Comparison of ENCODE assay signal across 20 cellular contexts in the genomic region with DNA sequence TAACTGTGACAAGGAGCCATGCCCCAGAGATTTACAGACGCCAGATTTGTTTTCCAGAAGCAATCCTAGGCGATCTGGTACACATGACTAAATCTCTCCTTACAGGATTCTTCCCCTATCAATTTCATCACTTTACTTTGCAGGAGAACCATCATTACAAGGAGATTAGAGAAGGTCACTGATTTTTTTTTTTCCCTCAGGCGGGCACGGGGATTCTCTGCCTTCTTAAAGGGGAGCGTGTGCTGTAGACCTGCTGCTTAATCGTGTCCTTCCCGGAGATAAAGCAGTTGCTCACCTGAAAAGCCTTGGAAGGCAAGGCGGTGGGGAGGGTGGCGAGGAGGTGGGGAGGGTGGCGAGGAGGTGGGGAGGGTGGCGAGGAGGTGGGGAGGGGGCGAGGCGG. TPM values are rescaled to one million over a fixed set of nuclear protein-coding genes. Genes with fewer than 3 reads are reported as not detected.
DNase-seq lines count a peak whose midpoint lies in the region; ATAC-seq, FAIRE-seq and TF ChIP-seq lines count a peak whose summit lies in the region.
"Had no signal": no experiment of that assay in that cellular context is flagged by ENCODE, and none has a peak within 500 bp of the region (broad histone marks: within the 10 kb centered on the region; RNA-seq: fewer than 3 reads in every experiment).

No MANE protein-coding gene starts in this region.

- no peaks in the 10 kb centered on the region for H3K36me3 ChIP-seq in H1 (ENCODE audit: control insufficient read depth in 2 of 4, insufficient read depth in 4 of 4, low read length in 3 of 4)

- no peak for TF ChIP-seq POLR2A in H1 (IDR thresholded peaks at IDR 0.05; ENCODE audit: control extremely low read depth in 1 of 2, low read depth in 2 of 2, low read length in 2 of 2)

- H2AFZ ChIP-seq in H9 (ENCODE audit: low read length) (no peak overlapping the region), H1 (ENCODE audit: low read length) (peak overlapping the region; percentile 98)

- H4K20me1 ChIP-seq in H9 (ENCODE audit: control insufficient read depth, insufficient read depth, insufficient read length) (no peaks in the 10 kb centered on the region), H1 (replicated peaks in 1 of 2; ENCODE audit: control insufficient read depth in 1 of 2, insufficient read depth in 2 of 2, low read length in 2 of 2) (no peaks in the 10 kb centered on the region)

- no peak overlapping the region for H3K27ac ChIP-seq in H9 (ENCODE audit: insufficient read length, low read depth, low read length)
- H3K27ac ChIP-seq in H1 (ENCODE audit: low read depth, low read length): no peak overlapping the region
- H3K27ac ChIP-seq: A549 had no signal

- H2BK15ac ChIP-seq in H9 (ENCODE audit: low read depth, low read length) (no peak overlapping the region), H1 (ENCODE audit: low read length) (no peak overlapping the region)

- H3K9me3 Mint-ChIP-seq in H9: peaks cover 0 to 4% of the 10 kb centered on the region in 2 experiments; a peak in 1 of 5 replicates
- no peaks in the 10 kb centered on the region for H3K9me3 Mint-ChIP-seq in nephron progenitor cell
- H3K9me3 Mint-ChIP-seq in naive thymus-derived CD8-positive, alpha-beta T cell: no peaks in the 10 kb centered on the region

- H3K14ac ChIP-seq in H9 (ENCODE audit: insufficient read depth, low read length): no peak overlapping the region
- no peak overlapping the region for H3K14ac ChIP-seq in H1 (ENCODE audit: insufficient read length)

- H3K27me3 Mint-ChIP-seq in H9 (ENCODE audit: low read depth) (peaks cover 2% of the 10 kb centered on the region; the same call in 1 of the 2 replicates), nephron progenitor cell (ENCODE audit: low read depth, poor library complexity) (peaks cover 10% of the 10 kb centered on the region)
- H3K27me3 Mint-ChIP-seq in naive thymus-derived CD8-positive, alpha-beta T cell: peaks cover 0 to 11% (median 6%) of the 10 kb centered on the region in 5 donors

- H3K36me3 Mint-ChIP-seq in H9 (ENCODE audit: insufficient read depth in 1 of 3, low read depth in 3 of 3): no peaks in the 10 kb centered on the region
- H3K36me3 Mint-ChIP-seq in nephron progenitor cell (ENCODE audit: low read depth): no peaks in the 10 kb centered on the region
- H3K36me3 Mint-ChIP-seq in naive thymus-derived CD8-positive, alpha-beta T cell: no peaks in the 10 kb centered on the region

- H3T11ph ChIP-seq in H9 (ENCODE audit: low read length): no peak overlapping the region

- H2BK120ac ChIP-seq in H9 (ENCODE audit: low read depth, low read length, poor library complexity, severe bottlenecking): no peak overlapping the region
- no peak overlapping the region for H2BK120ac ChIP-seq in H1 (replicated peaks; ENCODE audit: low read depth, low read length)

- no peaks in the 10 kb centered on the region for H3K27me3 ChIP-seq in H9 (ENCODE audit: insufficient read depth, low read length)
- no peaks in the 10 kb centered on the region for H3K27me3 ChIP-seq in H1 (replicated peaks in 1 of 4; ENCODE audit: control insufficient read depth in 3 of 4, extremely low read depth in 1 of 4, insufficient read depth in 3 of 4, low read length in 3 of 4)

- H3K4me1 ChIP-seq in H9 (ENCODE audit: insufficient read depth, low read length) (peaks cover 2% of the 10 kb centered on the region; the same call in 1 of the 2 replicates), H1 (replicated peaks in 1 of 4; ENCODE audit: control insufficient read depth in 3 of 4, insufficient read depth in 4 of 4, low read length in 3 of 4) (no peaks in the 10 kb centered on the region; a peak in 2 of 7 replicates)
- H3K4me1 ChIP-seq: A549 had no signal

- H2BK20ac ChIP-seq in H9 (ENCODE audit: low read depth, low read length, poor library complexity, severe bottlenecking) (no peak overlapping the region), H1 (ENCODE audit: low read length) (no peak overlapping the region)

- WGBS in H9 (ENCODE audit: extremely low coverage, insufficient read length, low lambda C conversion rate): no CpG with 5 or more reads among the region's 13 CpGs
- 83% methylated on average over 6 of the region's 13 CpGs; no CpG with 5 or more reads in 1 of the 2 experiments for WGBS in H1 (ENCODE audit: extremely low coverage in 1 of 2, insufficient coverage in 1 of 2, insufficient read length in 1 of 2, insufficient replicate concordance in 2 of 2, low coverage in 1 of 2, low lambda C conversion rate in 2 of 2, missing lambda C conversion rate in 1 of 2), 2 experiments

- intact Hi-C loops in cardiac septum (cut with DNase I): no loop called here

- CTCF ChIA-PET in H1 (lab: Charles Lee; ENCODE audit: partially characterized antibody): interaction anchor here (0.6 to 0.7 kb wide), 2 partner anchors 283 to 463 kb away, joined by 3 to 4 read pairs; no protein-coding TSS in a partner anchor

- H3K79me2 ChIP-seq in H9 (ENCODE audit: insufficient read depth, low read length): no peaks in the 10 kb centered on the region
- H3K79me2 ChIP-seq in H1 (ENCODE audit: control insufficient read depth in 1 of 2, insufficient read depth in 2 of 2, low read length in 2 of 2): no peaks in the 10 kb centered on the region

- H3K4me3 Mint-ChIP-seq in H9: no peak overlapping the region
- H3K4me3 Mint-ChIP-seq in nephron progenitor cell: peak overlapping the region; percentile 65
- no peak overlapping the region for H3K4me3 Mint-ChIP-seq in naive thymus-derived CD8-positive, alpha-beta T cell

- H3K18ac ChIP-seq in H9 (ENCODE audit: insufficient read length, low read depth, low read length) (no peak overlapping the region), H1 (ENCODE audit: extremely low read depth, low read length) (no peak overlapping the region)

- H3K9me3 ChIP-seq in H9 (ENCODE audit: control insufficient read depth, low read depth, low read length): no peaks in the 10 kb centered on the region
- no peaks in the 10 kb centered on the region for H3K9me3 ChIP-seq in H1 (ENCODE audit: insufficient read depth in 2 of 2, low read depth in 1 of 2, low read length in 1 of 2)
- H3K9me3 ChIP-seq: A549 had no signal

- no peak for TF ChIP-seq RAD21 in H1 (IDR thresholded peaks at IDR 0.05 in 1 of 2, conservative IDR thresholded peaks at IDR 0.05 in 1 of 2; ENCODE audit: low read depth in 2 of 2, low read length in 2 of 2)

- H2BK12ac ChIP-seq in H9 (ENCODE audit: insufficient read length, low read depth, low read length): no peak overlapping the region
- H2BK12ac ChIP-seq in H1 (ENCODE audit: low read depth, low read length): no peak overlapping the region

- H3K4ac ChIP-seq in H9 (ENCODE audit: low read depth, low read length): no peak overlapping the region
- H3K4ac ChIP-seq in H1 (replicated peaks; ENCODE audit: insufficient read length, low read depth, low read length): no peak overlapping the region

- H3K23me2 ChIP-seq in H9 (ENCODE audit: insufficient read length, low read depth, low read length, poor library complexity, severe bottlenecking) (no peaks in the 10 kb centered on the region), H1 (ENCODE audit: low read depth, low read length) (no peaks in the 10 kb centered on the region)

- no peak for TF ChIP-seq EP300 in H1 (IDR thresholded peaks at IDR 0.05; ENCODE audit: borderline replicate concordance in 1 of 2, low read depth in 2 of 2, low read length in 2 of 2)

- no peak overlapping the region for H3K4me2 ChIP-seq in H9 (ENCODE audit: insufficient read depth, insufficient read length, low read length)
- peak overlapping the region; percentile 17 to 41; a peak in 3 of 4 replicates for H3K4me2 ChIP-seq in H1 (ENCODE audit: insufficient read depth in 1 of 2, low read depth in 2 of 2, low read length in 2 of 2)
- H3K4me2 ChIP-seq: A549 had no signal

- no peak overlapping the region for H2BK5ac ChIP-seq in H9 (ENCODE audit: insufficient read length, low read length)
- no peak overlapping the region for H2BK5ac ChIP-seq in H1 (ENCODE audit: low read depth, low read length)

- H4K91ac ChIP-seq in H9 (ENCODE audit: insufficient read length, low read depth, low read length) (no peak overlapping the region), H1 (replicated peaks; ENCODE audit: insufficient read length, low read length) (no peak overlapping the region)

- H3K23ac ChIP-seq in H9 (ENCODE audit: insufficient read length, low read depth, low read length) (no peak overlapping the region), H1 (ENCODE audit: insufficient read length) (no peak overlapping the region)

- H3K9ac ChIP-seq in H9 (ENCODE audit: extremely low read depth, insufficient read length, low read length): no peak overlapping the region
- no peak overlapping the region for H3K9ac ChIP-seq in H1 (replicated peaks in 1 of 4; ENCODE audit: extremely low read depth in 1 of 4, low read depth in 3 of 4, low read length in 3 of 4)

- peak; percentile 33 for DNase-seq in H9
- peak; percentile 60 for DNase-seq in NCI-H524 treated with DMSO at 0.1 percent for 48 hours (lab: John Stamatoyannopoulos, UW)
- no peak for DNase-seq in H1 (ENCODE audit: low read depth in 1 of 2, low spot score in 2 of 2)
- DNase-seq in nephron progenitor cell: no peak
- no peak for DNase-seq in activated CD4-positive, alpha-beta T cell treated with anti-CD3 and anti-CD28 coated beads, Interleukin-2, amount 50 U/mL, for 48 hours
- no peak for DNase-seq in DMS 273 (lab: John Stamatoyannopoulos, UW; ENCODE audit: unreplicated experiment)
- DNase-seq in cardiac septum (ENCODE audit: low spot score): no peak
- DNase-seq in naive thymus-derived CD8-positive, alpha-beta T cell: no peak
- DNase-seq: C1 segment of cervical spinal cord; IMR-90; Karpas-422; MM.1S; NCI-H1105; NCI-H187 treated with DMSO at 0.1 percent for 48 hours; NCI-H526; NK-92 treated with Interleukin-12 subunit alpha and Interleukin-12 subunit beta, amount 100 ng/mL, for 24 hours; OCI-M1; SIG-M5 had no signal

- no peak overlapping the region for H3K4me3 ChIP-seq in H1 (ENCODE audit: extremely low read depth in 1 of 4, insufficient read depth in 2 of 4, low read depth in 3 of 4, low read length in 4 of 4)
- H3K4me3 ChIP-seq: A549 had no signal

- ATAC-seq in naive thymus-derived CD8-positive, alpha-beta T cell: no peak
- ATAC-seq: A549 had no signal

- no peak for FAIRE-seq in H1 (lab: Jason Lieb, UNC)
- FAIRE-seq: A549, H54 had no signal

- H3K79me1 ChIP-seq in H9 (ENCODE audit: insufficient read depth, low read depth, low read length, poor library complexity, severe bottlenecking) (no peaks in the 10 kb centered on the region), H1 (ENCODE audit: low read depth, low read length) (no peaks in the 10 kb centered on the region)

- POLR2A ChIA-PET in H1 (lab: Charles Lee; ENCODE audit: partially characterized antibody): no interaction called here
- POLR2A ChIA-PET in naive thymus-derived CD8-positive, alpha-beta T cell (lab: Charles Lee): no interaction called here

- TF ChIP-seq CTCF in H9 (conservative IDR thresholded peaks at IDR 0.05) (no peak), H1 (IDR thresholded peaks at IDR 0.05; ENCODE audit: control extremely low read depth in 1 of 3, insufficient read depth in 1 of 3, low read depth in 1 of 3, low read length in 3 of 3) (no peak), nephron progenitor cell (IDR thresholded peaks at IDR 0.05) (no peak)

- H3K27ac Mint-ChIP-seq in H9 (no peak overlapping the region), nephron progenitor cell (no peak overlapping the region)
- no peak overlapping the region for H3K27ac Mint-ChIP-seq in naive thymus-derived CD8-positive, alpha-beta T cell

- H4K8ac ChIP-seq in H9 (replicated peaks; ENCODE audit: insufficient read length, low read depth, low read length): no peak overlapping the region
- H4K8ac ChIP-seq in H1 (ENCODE audit: extremely low read depth, insufficient read depth, low read length): no peak overlapping the region

- H3K56ac ChIP-seq in H9 (ENCODE audit: insufficient read length, low read depth, low read length) (no peak overlapping the region), H1 (replicated peaks; ENCODE audit: insufficient read length, low read depth, low read length) (no peak overlapping the region)

- H3K4me1 Mint-ChIP-seq in H9: peaks cover 8 to 11% of the 10 kb centered on the region in 2 experiments
- H3K4me1 Mint-ChIP-seq in nephron progenitor cell: peaks cover 9% of the 10 kb centered on the region
- peaks cover 0 to 2% (median 0%) of the 10 kb centered on the region in 4 donors for H3K4me1 Mint-ChIP-seq in naive thymus-derived CD8-positive, alpha-beta T cell

- no peak overlapping the region for H2AK5ac ChIP-seq in H9 (ENCODE audit: insufficient read length, low read length)
- H2AK5ac ChIP-seq in H1 (ENCODE audit: low read depth, low read length): no peak overlapping the region

- H4K5ac ChIP-seq in H9 (ENCODE audit: insufficient read length, low read depth, low read length): no peak overlapping the region
- no peak overlapping the region for H4K5ac ChIP-seq in H1 (ENCODE audit: insufficient read length, low read depth, low read length)

RNA-seq across cellular contexts. Expression of gene MRAP2, which starts 14.4 kb away (rescaled TPM):
- total RNA-seq in H9 (2021) (8.0 and 8.3 TPM in 2 replicates), cardiac septum (0.48 TPM)
- total RNA-seq in H1 (2021; fragmentation: NEBNext Ultra II Directional; extraction: Animal tissue kit (Norgen Biotek cat#: 25700)): 4.7 and 5.0 TPM in 2 replicates
- polyA plus RNA-seq in H1 (2011; rRNA removed): 5.3 and 11.0 TPM in 2 replicates
- 6.8 TPM for polyA plus RNA-seq in H1 (2011; cell fraction: cytosol; rRNA removed)
- polyA plus RNA-seq in H1 (2011; cell fraction: nucleus; rRNA removed): 2.8 TPM
- polyA plus RNA-seq in H1 (2012, experiment 1 of 2): 6.7 to 11.0 TPM (median 7.8 TPM) in 4 replicates
- 8.2 TPM for polyA plus RNA-seq in H1 (2012, experiment 2 of 2)
- polyA plus RNA-seq in H1 (2013, experiment 1 of 2): 4.3 TPM
- polyA plus RNA-seq in H1 (2013, experiment 2 of 2): 5.5 TPM
- polyA minus RNA-seq in H1 (2011; rRNA and poly(A)+ RNA removed): 9.5 and 13.2 TPM in 2 replicates
- polyA minus RNA-seq in H1 (2011; cell fraction: cytosol; rRNA and poly(A)+ RNA removed): 3.1 TPM
- polyA minus RNA-seq in H1 (2011; cell fraction: nucleus; rRNA and poly(A)+ RNA removed): 2.5 TPM
- not detected for total RNA-seq in naive thymus-derived CD8-positive, alpha-beta T cell
- not detected for polyA plus RNA-seq in naive thymus-derived CD8-positive, alpha-beta T cell
- total RNA-seq: IMR-90 had no signal

Comparison
In these comparisons a context has a peak if more than half of its experiments do, and no peak if none do; other contexts are left out.
1. DNase-seq: peak in H9 (single experiment) and NCI-H524 treated with DMSO at 0.1 percent for 48 hours (single experiment); none in H1 (0 of 2), nephron progenitor cell (single experiment), activated CD4-positive, alpha-beta T cell treated with anti-CD3 and anti-CD28 coated beads, Interleukin-2, amount 50 U/mL, for 48 hours (0 of 2), DMS 273 (single experiment), cardiac septum (single experiment) and naive thymus-derived CD8-positive, alpha-beta T cell (0 of 10).